Comparison of ENCODE assay signal across 8 cellular contexts in genomic region chr2:54589340-54590215, GRCh38.
DNase-seq lines count a peak whose midpoint lies in the region; ATAC-seq and TF ChIP-seq lines count a peak whose summit lies in the region.

No MANE protein-coding gene starts in this region.

- H3K4me2 ChIP-seq in BLaER1 = peak overlapping the region; percentile 98

- no peaks in the 10 kb centered on the region for H3K27me3 ChIP-seq in BLaER1
- no peaks in the 10 kb centered on the region for H3K27me3 ChIP-seq in psoas muscle (ENCODE audit: insufficient read depth in 3 of 3, low read length in 2 of 3)

- intact Hi-C loops in psoas muscle (cut with DNase I) = no loop called here

- H3K27ac ChIP-seq in BLaER1 (peak overlapping the region; percentile 93), psoas muscle (peak overlapping the region; percentile 43)

- H3K4me3 Mint-ChIP-seq in effector memory CD8-positive, alpha-beta T cell = peak overlapping the region; percentile 48 to 56

- no peaks in the 10 kb centered on the region for H3K9me3 ChIP-seq in BLaER1
- H3K9me3 ChIP-seq in psoas muscle = no peaks in the 10 kb centered on the region

- peak; percentile 57 for ATAC-seq in GM19438 (IDR thresholded peaks at IDR 0.05; ENCODE audit: low read depth, unreplicated experiment)
- peak; percentile 67 for ATAC-seq in effector memory CD8-positive, alpha-beta T cell (replicated peaks)
- peak in 1 of 4 donors; percentile 61 for ATAC-seq in psoas muscle
- ATAC-seq in GM18520 (IDR thresholded peaks at IDR 0.05; ENCODE audit: unreplicated experiment) = no peak

- H3K36me3 Mint-ChIP-seq in effector memory CD8-positive, alpha-beta T cell (ENCODE audit: insufficient read depth) = no peaks in the 10 kb centered on the region

- H3K36me3 ChIP-seq in BLaER1 (peaks cover 24% of the 10 kb centered on the region), psoas muscle (ENCODE audit: insufficient read depth in 1 of 2, low read depth in 1 of 2) (no peaks in the 10 kb centered on the region)

- no peaks in the 10 kb centered on the region for H3K9me3 Mint-ChIP-seq in effector memory CD8-positive, alpha-beta T cell

- TF ChIP-seq CTCF in psoas muscle (IDR thresholded peaks at IDR 0.05) = no peak

- H3K27me3 Mint-ChIP-seq in effector memory CD8-positive, alpha-beta T cell = no peaks in the 10 kb centered on the region

- H3K4me3 ChIP-seq in BLaER1 = peak overlapping the region; percentile 61
- no peak overlapping the region for H3K4me3 ChIP-seq in psoas muscle

- H3K4me1 Mint-ChIP-seq in effector memory CD8-positive, alpha-beta T cell (ENCODE audit: low read depth in 2 of 2) = peaks cover 41 to 56% of the 10 kb centered on the region in 2 donors

- WGBS in psoas muscle, 3 donors = 61 to 70% (median 62%) methylated on average over 7 of the region's 7 CpGs

- H4K20me1 ChIP-seq in BLaER1 = no peaks in the 10 kb centered on the region

- DNase-seq in NCI-H146 (lab: John Stamatoyannopoulos, UW) = peak; percentile 24
- no peak for DNase-seq in effector memory CD8-positive, alpha-beta T cell
- no peak for DNase-seq in psoas muscle
- DNase-seq in NCI-H1105 treated with DMSO at 0.1 percent for 48 hours (lab: John Stamatoyannopoulos, UW) = no peak
- no peak for DNase-seq in activated CD8-positive, alpha-beta memory T cell treated with anti-CD3 and anti-CD28 coated beads, Interleukin-2, amount 50 U/mL, for 4 hours

- peak overlapping the region; percentile 46 to 53 for H3K27ac Mint-ChIP-seq in effector memory CD8-positive, alpha-beta T cell

- H3K4me1 ChIP-seq in BLaER1 (peaks cover 97% of the 10 kb centered on the region), psoas muscle (peaks cover 38% of the 10 kb centered on the region)

- peak overlapping the region; percentile 84 for H3K9ac ChIP-seq in BLaER1
